In genomic region chr5:150641006-150641570, GRCh38 we compare ENCODE assay signal across 7 cellular contexts. TPM values are rescaled to one million over a fixed set of nuclear protein-coding genes. Genes with fewer than 3 reads are reported as not detected.
DNase-seq lines count a peak whose midpoint lies in the region; ATAC-seq, FAIRE-seq and TF ChIP-seq lines count a peak whose summit lies in the region.

No MANE protein-coding gene starts in this region.

- peaks cover 91% of the 10 kb centered on the region for H3K4me1 ChIP-seq in Panc1 (ENCODE audit: control insufficient read depth, insufficient read depth, low read length)
- peaks cover 99 to 100% (median 100%) of the 10 kb centered on the region in 4 donors for H3K4me1 ChIP-seq in esophagus muscularis mucosa
- H3K4me1 ChIP-seq in mucosa of stomach (ENCODE audit: control insufficient read depth, insufficient read depth, low read length): peaks cover 79% of the 10 kb centered on the region

- POLR2A ChIA-PET in Panc1 (lab: Charles Lee): no interaction called here

- H3K4me3 Mint-ChIP-seq in natural killer cell: no peak overlapping the region

- no peak for TF ChIP-seq EP300 in esophagus muscularis mucosa (IDR thresholded peaks at IDR 0.05)

- in situ Hi-C loops in Panc1 (cut with HindIII; ENCODE audit: low pct_unique_long_range_greater_than_20kb, low sequenced_read_pairs): no loop called here

- H3K27me3 ChIP-seq in Panc1 (ENCODE audit: control insufficient read depth, insufficient read depth, low read length) (no peaks in the 10 kb centered on the region), esophagus muscularis mucosa (no peaks in the 10 kb centered on the region), mucosa of stomach (ENCODE audit: control insufficient read depth, insufficient read depth, low read length) (no peaks in the 10 kb centered on the region)

- no peaks in the 10 kb centered on the region for H3K36me3 Mint-ChIP-seq in natural killer cell

- TF ChIP-seq CTCF in Panc1 (IDR thresholded peaks at IDR 0.05): no peak
- TF ChIP-seq CTCF in esophagus muscularis mucosa (IDR thresholded peaks at IDR 0.05): no peak
- no peak for TF ChIP-seq CTCF in natural killer cell (IDR thresholded peaks at IDR 0.05)

- no peak overlapping the region for H3K27ac Mint-ChIP-seq in natural killer cell

- BruUV-seq in Panc1 (replicated peaks; lab: Mats Ljungman, UMichigan): no TSS peak

- CTCF ChIA-PET in Panc1 (lab: Charles Lee): interaction anchor here (0.6 kb wide), 1 partner anchor 517 kb away, joined by 9 read pairs; no protein-coding TSS in a partner anchor

- H3K4me1 Mint-ChIP-seq in natural killer cell: no peaks in the 10 kb centered on the region

- ATAC-seq in Panc1 (peak; percentile 22), natural killer cell (no peak)

- H3K27ac ChIP-seq in Panc1 (ENCODE audit: low read length) (peak overlapping the region; percentile 97), esophagus muscularis mucosa (replicated peaks in 1 of 4) (peak overlapping the region; percentile 78 to 85 (median 79))

- WGBS in esophagus muscularis mucosa: 66% methylated on average over 8 of the region's 9 CpGs

- intact Hi-C loops in Panc1 (cut with micrococcal nuclease; ENCODE audit: unreplicated experiment): no loop called here
- intact Hi-C loops in esophagus muscularis mucosa (cut with DNase I): no loop called here
- intact Hi-C loops in natural killer cell (cut with micrococcal nuclease): no loop called here

- peak overlapping the region; percentile 40 for H3K9ac ChIP-seq in mucosa of stomach (ENCODE audit: low read length)

- no peaks in the 10 kb centered on the region for H3K36me3 ChIP-seq in Panc1 (ENCODE audit: control insufficient read depth, insufficient read depth, low read length)
- H3K36me3 ChIP-seq in esophagus muscularis mucosa: peaks cover 0 to 12% (median 0%) of the 10 kb centered on the region in 4 donors
- no peaks in the 10 kb centered on the region for H3K36me3 ChIP-seq in mucosa of stomach (ENCODE audit: control insufficient read depth, insufficient read depth, low read length)

- no peak for FAIRE-seq in GM19239 (lab: Jason Lieb, UNC)

- H3K27me3 Mint-ChIP-seq in natural killer cell (ENCODE audit: low read depth in 2 of 2): peaks cover 3 to 28% of the 10 kb centered on the region in 2 donors

- TF ChIP-seq POLR2A in esophagus muscularis mucosa (IDR thresholded peaks at IDR 0.05; ENCODE audit: low read depth): no peak

- H3K9me3 ChIP-seq in Panc1 (ENCODE audit: control insufficient read depth, insufficient read depth, low read depth, low read length) (no peaks in the 10 kb centered on the region), esophagus muscularis mucosa (no peaks in the 10 kb centered on the region), mucosa of stomach (ENCODE audit: control insufficient read depth, low read length) (no peaks in the 10 kb centered on the region)

- H3K9me3 Mint-ChIP-seq in natural killer cell: no peaks in the 10 kb centered on the region

- H3K4me3 ChIP-seq in Panc1 (ENCODE audit: low read depth in 2 of 2, low read length in 2 of 2): peak overlapping the region; percentile 42 to 43
- H3K4me3 ChIP-seq in esophagus muscularis mucosa: peak overlapping the region in 3 of 4 donors; percentile 6 to 33 (median 13)
- H3K4me3 ChIP-seq in mucosa of stomach (ENCODE audit: low read length): no peak overlapping the region

- no peak for DNase-seq in Panc1 (ENCODE audit: low read depth, low spot score)
- no peak for DNase-seq in esophagus muscularis mucosa (ENCODE audit: extremely low spot score)
- no peak for DNase-seq in natural killer cell
- DNase-seq in NCI-H2227 treated with DMSO at 0.1 percent for 48 hours (lab: John Stamatoyannopoulos, UW): no peak
- DNase-seq in GM19239 (ENCODE audit: insufficient read length, low spot score): no peak
- DNase-seq in NCI-H187 (lab: John Stamatoyannopoulos, UW): no peak

RNA-seq across cellular contexts. Expression of gene SYNPO, which starts 0.6 kb away (rescaled TPM):
- 82.8 TPM for total RNA-seq in Panc1 (2021; ENCODE audit: unreplicated experiment)
- polyA plus RNA-seq in Panc1 (2012; ENCODE audit: insufficient read length): 66.3 TPM
- 10 to 100 TPM; 20.4 to 54.0 (median 39.3) TPM for total RNA-seq in esophagus muscularis mucosa
- total RNA-seq in natural killer cell: under 1 TPM in 2 of 3 donors, not detected in 1; 0.16 to 0.48 TPM

RNA-seq across cellular contexts. Expression of gene MYOZ3, which starts 20.0 kb away (rescaled TPM):
- total RNA-seq in Panc1 (2021; ENCODE audit: unreplicated experiment): 1.7 TPM
- 1.9 TPM for polyA plus RNA-seq in Panc1 (2012; ENCODE audit: insufficient read length)
- 1 to 10 TPM in 1 of 4 donors, under 1 TPM in 2, not detected in 1; 0.17 to 1.2 (median 0.46) TPM for total RNA-seq in esophagus muscularis mucosa
- total RNA-seq in natural killer cell: not detected

RNA-seq across cellular contexts. Expression of gene RBM22, which starts 59.8 kb away (rescaled TPM):
- total RNA-seq in Panc1 (2021; ENCODE audit: unreplicated experiment) (54.3 TPM), esophagus muscularis mucosa (10 to 100 TPM; 20.8 to 31.3 (median 22.7) TPM), natural killer cell (100 to 1,000 TPM; 136 to 149 (median 145) TPM)
- polyA plus RNA-seq in Panc1 (2012; ENCODE audit: insufficient read length): 47.3 TPM

Comparison
In these comparisons a context has a peak if more than half of its experiments do, and no peak if none do; other contexts are left out.
1. RNA of gene SYNPO, which starts 0.6 kb away (total RNA-seq): 82.8 TPM in Panc1 (single experiment) and 20.4 to 54.0 TPM in esophagus muscularis mucosa; 0.16 to 0.48 TPM in natural killer cell; every median in the first group is over 10 times any median in the second.